Comparison of ENCODE assay signal across 1 cellular context in genomic region chr19:30228113-30228725, GRCh38.
TF ChIP-seq lines count a peak whose summit lies in the region.

No MANE protein-coding gene starts in this region.

TF ChIP-seq in HEK293, 187 proteins besides CTCF, POLR2A, EP300 and RAD21 (continued from another document and continues in another):
- TF ChIP-seq BCL11A (tag by site-specific recombination; IDR thresholded peaks at IDR 0.05; ENCODE audit: low read depth) (no peak), ZNF202 (tag by site-specific recombination; IDR thresholded peaks at IDR 0.05; ENCODE audit: borderline replicate concordance) (no peak), SP3 (tag by site-specific recombination; IDR thresholded peaks at IDR 0.05) (peak; percentile 45), PRDM1 (tag by site-specific recombination; IDR thresholded peaks at IDR 0.05) (no peak), ZNF513 (tag by site-specific recombination; IDR thresholded peaks at IDR 0.05) (no peak), ZNF664 (tag by site-specific recombination; IDR thresholded peaks at IDR 0.05) (no peak), ZNF658 (tag by site-specific recombination; IDR thresholded peaks at IDR 0.05) (no peak), ZNF366 (tag by site-specific recombination; conservative IDR thresholded peaks at IDR 0.05) (peak; percentile 79), ZNF248 (tag by site-specific recombination; IDR thresholded peaks at IDR 0.05) (no peak), SETDB1 (IDR thresholded peaks at IDR 0.05; ENCODE audit: insufficient read length, low read length) (no peak), ZNF777 (tag by site-specific recombination; IDR thresholded peaks at IDR 0.05; ENCODE audit: borderline replicate concordance) (no peak), ZNF394 (tag by site-specific recombination; IDR thresholded peaks at IDR 0.05; ENCODE audit: borderline replicate concordance) (no peak), ZNF701 (tag by site-specific recombination; IDR thresholded peaks at IDR 0.05) (no peak), ZNF416 (tag by site-specific recombination; IDR thresholded peaks at IDR 0.05) (no peak), IKZF3 (tag by site-specific recombination; IDR thresholded peaks at IDR 0.05) (no peak), PATZ1 (tag by site-specific recombination; IDR thresholded peaks at IDR 0.05) (peak; percentile 94), ZNF548 (tag by site-specific recombination; IDR thresholded peaks at IDR 0.05) (no peak), SP2 (tag by site-specific recombination; IDR thresholded peaks at IDR 0.05) (no peak; the same call in 1 of the 2 replicates), ZNF791 (tag by site-specific recombination; IDR thresholded peaks at IDR 0.05) (no peak), YY2 (tag by site-specific recombination; IDR thresholded peaks at IDR 0.05) (no peak), ZNF473 (tag by site-specific recombination; IDR thresholded peaks at IDR 0.05) (no peak; the same call in 1 of the 2 replicates), ZNF571 (tag by site-specific recombination; IDR thresholded peaks at IDR 0.05) (no peak), ZNF211 (tag by site-specific recombination; IDR thresholded peaks at IDR 0.05; ENCODE audit: low read depth) (no peak), ZNF132 (tag by site-specific recombination; IDR thresholded peaks at IDR 0.05; ENCODE audit: borderline replicate concordance) (no peak), ZNF639 (tag by site-specific recombination; IDR thresholded peaks at IDR 0.05) (0 out of 2 replicates have a peak, but pooled peaks have one; percentile 10), ZNF350 (tag by site-specific recombination; IDR thresholded peaks at IDR 0.05) (no peak), ZNF600 (tag by site-specific recombination; IDR thresholded peaks at IDR 0.05) (peak; percentile 35; the same call in 1 of the 2 replicates), ZNF692 (tag by site-specific recombination; IDR thresholded peaks at IDR 0.05) (peak; percentile 98), ZNF48 (tag by site-specific recombination; IDR thresholded peaks at IDR 0.05) (no peak), ZNF280C (tag by site-specific recombination; IDR thresholded peaks at IDR 0.05) (no peak), ZNF660 (tag by site-specific recombination; IDR thresholded peaks at IDR 0.05) (peak; percentile 51; the same call in 1 of the 2 replicates), KLF7 (tag by site-specific recombination; IDR thresholded peaks at IDR 0.05; ENCODE audit: borderline replicate concordance) (0 out of 2 replicates have a peak, but pooled peaks have one; percentile 1), ZNF112 (tag by site-specific recombination; IDR thresholded peaks at IDR 0.05) (no peak), ZNF423 (tag by site-specific recombination; IDR thresholded peaks at IDR 0.05) (no peak), ZBTB48 (tag by site-specific recombination; IDR thresholded peaks at IDR 0.05) (no peak), ZNF155 (tag by site-specific recombination; IDR thresholded peaks at IDR 0.05) (no peak), KLF17 (tag by site-specific recombination; IDR thresholded peaks at IDR 0.05) (peak; percentile 30)
- TF ChIP-seq, protein P1, sequence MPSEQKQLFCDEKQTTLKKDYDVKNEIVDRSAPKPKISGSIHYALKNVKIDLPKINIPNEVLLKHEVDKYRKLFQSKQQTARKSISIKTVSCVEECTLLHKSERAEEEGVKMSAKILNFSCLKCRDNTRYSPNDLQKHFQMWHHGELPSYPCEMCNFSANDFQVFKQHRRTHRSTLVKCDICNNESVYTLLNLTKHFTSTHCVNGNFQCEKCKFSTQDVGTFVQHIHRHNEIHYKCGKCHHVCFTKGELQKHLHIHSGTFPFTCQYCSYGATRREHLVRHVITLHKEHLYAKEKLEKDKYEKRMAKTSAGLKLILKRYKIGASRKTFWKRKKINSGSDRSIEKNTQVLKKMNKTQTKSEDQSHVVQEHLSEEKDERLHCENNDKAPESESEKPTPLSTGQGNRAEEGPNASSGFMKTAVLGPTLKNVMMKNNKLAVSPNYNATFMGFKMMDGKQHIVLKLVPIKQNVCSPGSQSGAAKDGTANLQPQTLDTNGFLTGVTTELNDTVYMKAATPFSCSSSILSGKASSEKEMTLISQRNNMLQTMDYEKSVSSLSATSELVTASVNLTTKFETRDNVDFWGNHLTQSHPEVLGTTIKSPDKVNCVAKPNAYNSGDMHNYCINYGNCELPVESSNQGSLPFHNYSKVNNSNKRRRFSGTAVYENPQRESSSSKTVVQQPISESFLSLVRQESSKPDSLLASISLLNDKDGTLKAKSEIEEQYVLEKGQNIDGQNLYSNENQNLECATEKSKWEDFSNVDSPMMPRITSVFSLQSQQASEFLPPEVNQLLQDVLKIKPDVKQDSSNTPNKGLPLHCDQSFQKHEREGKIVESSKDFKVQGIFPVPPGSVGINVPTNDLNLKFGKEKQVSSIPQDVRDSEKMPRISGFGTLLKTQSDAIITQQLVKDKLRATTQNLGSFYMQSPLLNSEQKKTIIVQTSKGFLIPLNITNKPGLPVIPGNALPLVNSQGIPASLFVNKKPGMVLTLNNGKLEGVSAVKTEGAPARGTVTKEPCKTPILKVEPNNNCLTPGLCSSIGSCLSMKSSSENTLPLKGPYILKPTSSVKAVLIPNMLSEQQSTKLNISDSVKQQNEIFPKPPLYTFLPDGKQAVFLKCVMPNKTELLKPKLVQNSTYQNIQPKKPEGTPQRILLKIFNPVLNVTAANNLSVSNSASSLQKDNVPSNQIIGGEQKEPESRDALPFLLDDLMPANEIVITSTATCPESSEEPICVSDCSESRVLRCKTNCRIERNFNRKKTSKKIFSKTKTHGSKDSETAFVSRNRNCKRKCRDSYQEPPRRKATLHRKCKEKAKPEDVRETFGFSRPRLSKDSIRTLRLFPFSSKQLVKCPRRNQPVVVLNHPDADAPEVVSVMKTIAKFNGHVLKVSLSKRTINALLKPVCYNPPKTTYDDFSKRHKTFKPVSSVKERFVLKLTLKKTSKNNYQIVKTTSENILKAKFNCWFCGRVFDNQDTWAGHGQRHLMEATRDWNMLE (tag by site-specific recombination; conservative IDR thresholded peaks at IDR 0.05; ENCODE audit: low read depth): no peak
- TF ChIP-seq, protein P2, sequence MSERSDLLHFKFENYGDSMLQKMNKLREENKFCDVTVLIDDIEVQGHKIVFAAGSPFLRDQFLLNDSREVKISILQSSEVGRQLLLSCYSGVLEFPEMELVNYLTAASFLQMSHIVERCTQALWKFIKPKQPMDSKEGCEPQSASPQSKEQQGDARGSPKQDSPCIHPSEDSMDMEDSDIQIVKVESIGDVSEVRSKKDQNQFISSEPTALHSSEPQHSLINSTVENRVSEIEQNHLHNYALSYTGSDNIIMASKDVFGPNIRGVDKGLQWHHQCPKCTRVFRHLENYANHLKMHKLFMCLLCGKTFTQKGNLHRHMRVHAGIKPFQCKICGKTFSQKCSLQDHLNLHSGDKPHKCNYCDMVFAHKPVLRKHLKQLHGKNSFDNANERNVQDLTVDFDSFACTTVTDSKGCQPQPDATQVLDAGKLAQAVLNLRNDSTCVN (tag by site-specific recombination; optimal IDR thresholded peaks at IDR 0.05): peak; percentile 82
- TF ChIP-seq, protein P3, sequence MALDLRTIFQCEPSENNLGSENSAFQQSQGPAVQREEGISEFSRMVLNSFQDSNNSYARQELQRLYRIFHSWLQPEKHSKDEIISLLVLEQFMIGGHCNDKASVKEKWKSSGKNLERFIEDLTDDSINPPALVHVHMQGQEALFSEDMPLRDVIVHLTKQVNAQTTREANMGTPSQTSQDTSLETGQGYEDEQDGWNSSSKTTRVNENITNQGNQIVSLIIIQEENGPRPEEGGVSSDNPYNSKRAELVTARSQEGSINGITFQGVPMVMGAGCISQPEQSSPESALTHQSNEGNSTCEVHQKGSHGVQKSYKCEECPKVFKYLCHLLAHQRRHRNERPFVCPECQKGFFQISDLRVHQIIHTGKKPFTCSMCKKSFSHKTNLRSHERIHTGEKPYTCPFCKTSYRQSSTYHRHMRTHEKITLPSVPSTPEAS (tag by site-specific recombination; IDR thresholded peaks at IDR 0.05): no peak
- TF ChIP-seq, protein P4, sequence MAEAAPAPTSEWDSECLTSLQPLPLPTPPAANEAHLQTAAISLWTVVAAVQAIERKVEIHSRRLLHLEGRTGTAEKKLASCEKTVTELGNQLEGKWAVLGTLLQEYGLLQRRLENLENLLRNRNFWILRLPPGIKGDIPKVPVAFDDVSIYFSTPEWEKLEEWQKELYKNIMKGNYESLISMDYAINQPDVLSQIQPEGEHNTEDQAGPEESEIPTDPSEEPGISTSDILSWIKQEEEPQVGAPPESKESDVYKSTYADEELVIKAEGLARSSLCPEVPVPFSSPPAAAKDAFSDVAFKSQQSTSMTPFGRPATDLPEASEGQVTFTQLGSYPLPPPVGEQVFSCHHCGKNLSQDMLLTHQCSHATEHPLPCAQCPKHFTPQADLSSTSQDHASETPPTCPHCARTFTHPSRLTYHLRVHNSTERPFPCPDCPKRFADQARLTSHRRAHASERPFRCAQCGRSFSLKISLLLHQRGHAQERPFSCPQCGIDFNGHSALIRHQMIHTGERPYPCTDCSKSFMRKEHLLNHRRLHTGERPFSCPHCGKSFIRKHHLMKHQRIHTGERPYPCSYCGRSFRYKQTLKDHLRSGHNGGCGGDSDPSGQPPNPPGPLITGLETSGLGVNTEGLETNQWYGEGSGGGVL (tag by site-specific recombination; IDR thresholded peaks at IDR 0.05): peak; percentile 59; the same call in 1 of the 2 replicates
